Comparison of ENCODE assay signal across 1 cellular context in genomic region chr4:41692717-41693345, GRCh38.
TF ChIP-seq lines count a peak whose summit lies in the region.

No MANE protein-coding gene starts in this region.

TF ChIP-seq in SK-N-SH, 30 proteins besides CTCF, POLR2A, EP300 and RAD21 (continued from another document):
- TF ChIP-seq REST (IDR thresholded peaks at IDR 0.05; ENCODE audit: low read depth, low read length), result no peak
- TF ChIP-seq FOSL2 (IDR thresholded peaks at IDR 0.05; ENCODE audit: borderline replicate concordance, low read depth), result no peak
